8 cellular contexts compared by ENCODE assay signal in genomic region chr16:2148714-2149629, GRCh38. TPM values are rescaled to one million over a fixed set of nuclear protein-coding genes. Genes with fewer than 3 reads are reported as not detected.
DNase-seq lines count a peak whose midpoint lies in the region; ATAC-seq and TF ChIP-seq lines count a peak whose summit lies in the region.

No MANE protein-coding gene starts in this region.

- 1 to 2% (median 2%) methylated on average over 21 to 62 of the region's 62 CpGs for WGBS in stomach, 5 donors

- no peaks in the 10 kb centered on the region for H3K27me3 ChIP-seq in CD8-positive, alpha-beta T cell (ENCODE audit: insufficient read depth, low read length)
- no peaks in the 10 kb centered on the region for H3K27me3 ChIP-seq in iPS-18a (ENCODE audit: control insufficient read depth, insufficient read depth, low read length)
- H3K27me3 ChIP-seq in stomach = peaks cover 0 to 4% (median 0%) of the 10 kb centered on the region in 3 donors

- peaks cover 30% of the 10 kb centered on the region for H3K4me1 Mint-ChIP-seq in CD8-positive, alpha-beta T cell (ENCODE audit: low read depth)
- peaks cover 18% of the 10 kb centered on the region for H3K4me1 Mint-ChIP-seq in activated T-cell treated with anti-CD3 and anti-CD28 coated beads, Interleukin-2, amount 50 U/mL, for 4 hours (ENCODE audit: low read depth)

- no peaks in the 10 kb centered on the region for H3K9me3 ChIP-seq in CD8-positive, alpha-beta T cell (ENCODE audit: low read length)
- no peaks in the 10 kb centered on the region for H3K9me3 ChIP-seq in iPS-18a (ENCODE audit: control insufficient read depth, low read depth, low read length)
- H3K9me3 ChIP-seq in stomach = no peaks in the 10 kb centered on the region

- no peak overlapping the region for H3K27ac Mint-ChIP-seq in CD8-positive, alpha-beta T cell

- H3K9me3 Mint-ChIP-seq in CD8-positive, alpha-beta T cell = no peaks in the 10 kb centered on the region
- H3K9me3 Mint-ChIP-seq in activated T-cell treated with anti-CD3 and anti-CD28 coated beads, Interleukin-2, amount 50 U/mL, for 4 hours = no peaks in the 10 kb centered on the region

- H3K4me3 Mint-ChIP-seq in CD8-positive, alpha-beta T cell = peak overlapping the region; percentile 43
- H3K4me3 Mint-ChIP-seq in activated T-cell treated with anti-CD3 and anti-CD28 coated beads, Interleukin-2, amount 50 U/mL, for 4 hours = peak overlapping the region; percentile 54

- H3K27ac ChIP-seq in CD8-positive, alpha-beta T cell (ENCODE audit: low read depth, low read length) = no peak overlapping the region
- no peak overlapping the region for H3K27ac ChIP-seq in iPS-18a (ENCODE audit: low read length)
- peak overlapping the region; percentile 73 to 97 (median 87) for H3K27ac ChIP-seq in stomach

- CTCF ChIA-PET in CD8-positive, alpha-beta T cell (lab: Charles Lee) = interaction anchor here (7.6 kb wide), 1 partner anchor 10 kb away, joined by 86 read pairs; no protein-coding TSS in a partner anchor

- intact Hi-C loops in CD8-positive, alpha-beta T cell (cut with DNase I, micrococcal nuclease) = no loop called here
- intact Hi-C loops in stomach (cut with DNase I; ENCODE audit: low total_unique reads) = no loop called here

- no peaks in the 10 kb centered on the region for H3K27me3 Mint-ChIP-seq in CD8-positive, alpha-beta T cell (ENCODE audit: low read depth)
- no peaks in the 10 kb centered on the region for H3K27me3 Mint-ChIP-seq in activated T-cell treated with anti-CD3 and anti-CD28 coated beads, Interleukin-2, amount 50 U/mL, for 4 hours (ENCODE audit: low read depth)

- no peak for TF ChIP-seq CTCF in CD8-positive, alpha-beta T cell (IDR thresholded peaks at IDR 0.05)
- TF ChIP-seq CTCF in stomach (IDR thresholded peaks at IDR 0.05) = no peak

- ATAC-seq in CD8-positive, alpha-beta T cell = peak; percentile 14
- peak; percentile 13 for ATAC-seq in HG03432 (IDR thresholded peaks at IDR 0.05; ENCODE audit: unreplicated experiment)
- peak; percentile 8 to 14 for ATAC-seq in activated T-cell treated with anti-CD3 and anti-CD28 coated beads, Interleukin-2, amount 50 U/mL, for 4 hours
- ATAC-seq in GM21515 (IDR thresholded peaks at IDR 0.05; ENCODE audit: unreplicated experiment) = no peak
- no peak for ATAC-seq in GM19351 (IDR thresholded peaks at IDR 0.05; ENCODE audit: unreplicated experiment)

- no peak for DNase-seq in CD8-positive, alpha-beta T cell
- DNase-seq in activated T-cell treated with anti-CD3 and anti-CD28 coated beads, Interleukin-2, amount 50 U/mL, for 4 hours = no peak
- DNase-seq in stomach (peak; percentile 48), CD1c-positive myeloid dendritic cell (ENCODE audit: extremely low spot score) (no peak)

- peak overlapping the region; percentile 53 for H3K9ac ChIP-seq in iPS-18a (ENCODE audit: low read length)

- no peaks in the 10 kb centered on the region for H3K36me3 ChIP-seq in CD8-positive, alpha-beta T cell (ENCODE audit: insufficient read depth, low read length)
- H3K36me3 ChIP-seq in iPS-18a (ENCODE audit: control insufficient read depth, low read depth, low read length) (peaks cover 14% of the 10 kb centered on the region), stomach (peaks cover 8 to 13% (median 12%) of the 10 kb centered on the region in 4 donors)

- H3K4me1 ChIP-seq in CD8-positive, alpha-beta T cell (ENCODE audit: insufficient read depth, low read length) = peaks cover 55% of the 10 kb centered on the region
- H3K4me1 ChIP-seq in iPS-18a (ENCODE audit: control insufficient read depth, low read depth, low read length) (peaks cover 28% of the 10 kb centered on the region), stomach (peaks cover 59 to 76% (median 68%) of the 10 kb centered on the region in 4 donors)

- H3K4me3 ChIP-seq in CD8-positive, alpha-beta T cell (ENCODE audit: low read depth, low read length) = peak overlapping the region; percentile 33
- H3K4me3 ChIP-seq in iPS-18a (ENCODE audit: low read length) (peak overlapping the region; percentile 58), stomach (peak overlapping the region; percentile 45 to 61 (median 50))

- POLR2A ChIA-PET in CD8-positive, alpha-beta T cell (lab: Charles Lee) = no interaction called here

- TF ChIP-seq POLR2A in stomach (IDR thresholded peaks at IDR 0.05) = no peak

- no peak for TF ChIP-seq EP300 in stomach (IDR thresholded peaks at IDR 0.05)

- peaks cover 16% of the 10 kb centered on the region for H3K36me3 Mint-ChIP-seq in CD8-positive, alpha-beta T cell
- H3K36me3 Mint-ChIP-seq in activated T-cell treated with anti-CD3 and anti-CD28 coated beads, Interleukin-2, amount 50 U/mL, for 4 hours (ENCODE audit: insufficient read depth) = peaks cover 18% of the 10 kb centered on the region

RNA-seq across cellular contexts. Expression of gene RAB26, which starts 0.5 kb away (rescaled TPM):
- not detected for total RNA-seq in CD8-positive, alpha-beta T cell
- not detected for total RNA-seq in activated T-cell treated with anti-CD3 and anti-CD28 coated beads, Interleukin-2, amount 50 U/mL, for 4 hours
- 100 to 1,000 TPM in 1 of 5 donors, 10 to 100 TPM in 1, not detected in 3; 27.2 to 114 TPM for total RNA-seq in stomach
- 10 to 100 TPM; 15.1 to 63.4 (median 20.3) TPM for polyA plus RNA-seq in stomach

RNA-seq across cellular contexts. Expression of gene TRAF7, which starts 6.6 kb away (rescaled TPM):
- total RNA-seq in CD8-positive, alpha-beta T cell = 10 to 100 TPM; 21.4 to 21.8 TPM
- 100 to 1,000 TPM in 2 of 3 donors, 10 to 100 TPM in 1; 95.6 to 110 (median 102) TPM for total RNA-seq in activated T-cell treated with anti-CD3 and anti-CD28 coated beads, Interleukin-2, amount 50 U/mL, for 4 hours
- total RNA-seq in stomach = 100 to 1,000 TPM in 1 of 5 donors, 10 to 100 TPM in 4; 20.9 to 204 (median 58.9) TPM
- polyA plus RNA-seq in stomach = 10 to 100 TPM; 27.1 to 39.5 (median 37.3) TPM

RNA-seq across cellular contexts. Expression of gene PKD1, which starts 13.3 kb away (rescaled TPM):
- 10 to 100 TPM; 90.7 to 95.2 TPM for total RNA-seq in CD8-positive, alpha-beta T cell
- 100 to 1,000 TPM; 100 to 118 (median 104) TPM for total RNA-seq in activated T-cell treated with anti-CD3 and anti-CD28 coated beads, Interleukin-2, amount 50 U/mL, for 4 hours
- 100 to 1,000 TPM in 3 of 5 donors, 10 to 100 TPM in 2; 88.5 to 776 (median 459) TPM for total RNA-seq in stomach
- 10 to 100 TPM; 10.4 to 58.9 (median 22.7) TPM for polyA plus RNA-seq in stomach

RNA-seq across cellular contexts. Expression of gene CASKIN1, which starts 47.4 kb away (rescaled TPM):
- under 1 TPM; 0.06 to 0.08 TPM for total RNA-seq in CD8-positive, alpha-beta T cell
- 1 to 10 TPM in 1 of 3 donors, under 1 TPM in 2; 0.14 to 1.5 (median 0.34) TPM for total RNA-seq in activated T-cell treated with anti-CD3 and anti-CD28 coated beads, Interleukin-2, amount 50 U/mL, for 4 hours
- total RNA-seq in stomach = under 1 TPM in 1 of 5 donors, not detected in 4; 0.73 TPM
- polyA plus RNA-seq in stomach = under 1 TPM; 0.15 to 0.55 (median 0.19) TPM

RNA-seq across cellular contexts. Expression of gene MLST8, which starts 56.3 kb away (rescaled TPM):
- 10 to 100 TPM; 29.9 to 30.8 TPM for total RNA-seq in CD8-positive, alpha-beta T cell
- total RNA-seq in activated T-cell treated with anti-CD3 and anti-CD28 coated beads, Interleukin-2, amount 50 U/mL, for 4 hours = 10 to 100 TPM; 73.6 to 88.0 (median 84.8) TPM
- total RNA-seq in stomach = 100 to 1,000 TPM in 1 of 5 donors, 10 to 100 TPM in 3, 1 to 10 TPM in 1; 7.5 to 235 (median 56.2) TPM
- polyA plus RNA-seq in stomach = 10 to 100 TPM; 46.8 to 68.1 (median 55.3) TPM

Comparison
In these comparisons a context has a peak if more than half of its experiments do, and no peak if none do; other contexts are left out.
1. ATAC-seq: peak in CD8-positive, alpha-beta T cell (single experiment), HG03432 (single experiment) and activated T-cell treated with anti-CD3 and anti-CD28 coated beads, Interleukin-2, amount 50 U/mL, for 4 hours (2 of 2); none in GM21515 (single experiment) and GM19351 (single experiment).
2. H3K27ac ChIP-seq: peak in stomach (5 of 5); none in CD8-positive, alpha-beta T cell (single experiment) and iPS-18a (single experiment).
3. Peak in every context shown above with its lines, with median percentiles within 50 percentile points of each other: H3K4me3 ChIP-seq.